ENCODE assay signal across 24 cellular contexts in the genomic region with DNA sequence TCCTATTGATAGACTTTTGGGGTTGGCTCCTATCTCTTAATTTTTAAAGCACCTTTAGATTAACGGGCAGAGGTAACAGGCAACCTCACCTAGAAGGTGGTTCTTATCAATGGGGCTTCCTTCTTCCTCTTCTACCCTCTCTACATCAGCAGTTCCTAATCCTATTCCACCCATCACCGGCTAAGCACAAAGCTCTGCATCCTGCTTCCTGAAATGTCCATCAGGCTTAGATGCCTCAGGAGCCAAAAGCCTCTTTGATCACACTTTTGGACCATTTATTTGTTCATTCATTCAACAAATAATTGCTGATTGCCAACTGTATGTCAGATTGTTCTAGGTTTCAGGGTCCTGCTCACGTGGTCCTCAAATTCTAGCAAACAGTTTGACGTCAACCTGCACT.
"Had no signal": no experiment of that assay in that cellular context is flagged by ENCODE, and none has a peak within 500 bp of the region (broad histone marks: within the 10 kb centered on the region; RNA-seq: fewer than 3 reads in every experiment).

No MANE protein-coding gene starts in this region.

- H3K9me3 ChIP-seq: colonic mucosa, esophagus muscularis mucosa, esophagus squamous epithelium, gastrocnemius medialis, gastroesophageal sphincter, heart left ventricle, heart right ventricle had no signal

- H3K27me3 Mint-ChIP-seq: dendritic cell treated with granulocyte-macrophage colony-stimulating factor and Interleukin-4, amounts not matched to agents 40 ng/mL and 50 ng/mL, for 4 days; effector memory CD8-positive, alpha-beta T cell had no signal

- H3K27ac Mint-ChIP-seq: dendritic cell treated with granulocyte-macrophage colony-stimulating factor and Interleukin-4, amounts not matched to agents 40 ng/mL and 50 ng/mL, for 4 days; effector memory CD8-positive, alpha-beta T cell; endodermal cell had no signal

- H3K27me3 ChIP-seq: colonic mucosa, esophagus squamous epithelium, gastrocnemius medialis, heart left ventricle, heart right ventricle had no signal

- H3K36me3 ChIP-seq: colonic mucosa, esophagus muscularis mucosa, esophagus squamous epithelium, gastrocnemius medialis, gastroesophageal sphincter, heart left ventricle, heart right ventricle had no signal

- H3K4me3 ChIP-seq: colonic mucosa, coronary artery, dorsolateral prefrontal cortex, esophagus muscularis mucosa, esophagus squamous epithelium, gastrocnemius medialis, gastroesophageal sphincter, heart left ventricle, heart right ventricle had no signal

- H3K4me1 Mint-ChIP-seq: endodermal cell had no signal

- H3K4me3 Mint-ChIP-seq: dendritic cell treated with granulocyte-macrophage colony-stimulating factor and Interleukin-4, amounts not matched to agents 40 ng/mL and 50 ng/mL, for 4 days; effector memory CD8-positive, alpha-beta T cell; endodermal cell had no signal

- H3K4me1 ChIP-seq: colonic mucosa, esophagus muscularis mucosa, esophagus squamous epithelium, foreskin keratinocyte, gastrocnemius medialis, gastroesophageal sphincter, heart left ventricle, heart right ventricle had no signal

- DNase-seq: colonic mucosa; cortex of kidney; dermis blood vessel endothelial cell; dorsolateral prefrontal cortex; effector CD4-positive, alpha-beta T cell; effector CD8-positive, alpha-beta T cell; effector memory CD4-positive, alpha-beta T cell; effector memory CD8-positive, alpha-beta T cell; endodermal cell; erythroblast; esophagus squamous epithelium; foreskin fibroblast; foreskin keratinocyte; foreskin melanocyte; gastrocnemius medialis; glutamatergic neuron; head of caudate nucleus; heart left ventricle; heart right ventricle had no signal

- H3K27ac ChIP-seq: colonic mucosa, coronary artery, dorsolateral prefrontal cortex, epithelial cell of prostate, esophagus muscularis mucosa, esophagus squamous epithelium, foreskin keratinocyte, gastrocnemius medialis, gastroesophageal sphincter, heart left ventricle, heart right ventricle had no signal

- H3K9me3 Mint-ChIP-seq: dendritic cell treated with granulocyte-macrophage colony-stimulating factor and Interleukin-4, amounts not matched to agents 40 ng/mL and 50 ng/mL, for 4 days; endodermal cell had no signal
